ENCODE assay signal across 1 cellular context in the genomic region with DNA sequence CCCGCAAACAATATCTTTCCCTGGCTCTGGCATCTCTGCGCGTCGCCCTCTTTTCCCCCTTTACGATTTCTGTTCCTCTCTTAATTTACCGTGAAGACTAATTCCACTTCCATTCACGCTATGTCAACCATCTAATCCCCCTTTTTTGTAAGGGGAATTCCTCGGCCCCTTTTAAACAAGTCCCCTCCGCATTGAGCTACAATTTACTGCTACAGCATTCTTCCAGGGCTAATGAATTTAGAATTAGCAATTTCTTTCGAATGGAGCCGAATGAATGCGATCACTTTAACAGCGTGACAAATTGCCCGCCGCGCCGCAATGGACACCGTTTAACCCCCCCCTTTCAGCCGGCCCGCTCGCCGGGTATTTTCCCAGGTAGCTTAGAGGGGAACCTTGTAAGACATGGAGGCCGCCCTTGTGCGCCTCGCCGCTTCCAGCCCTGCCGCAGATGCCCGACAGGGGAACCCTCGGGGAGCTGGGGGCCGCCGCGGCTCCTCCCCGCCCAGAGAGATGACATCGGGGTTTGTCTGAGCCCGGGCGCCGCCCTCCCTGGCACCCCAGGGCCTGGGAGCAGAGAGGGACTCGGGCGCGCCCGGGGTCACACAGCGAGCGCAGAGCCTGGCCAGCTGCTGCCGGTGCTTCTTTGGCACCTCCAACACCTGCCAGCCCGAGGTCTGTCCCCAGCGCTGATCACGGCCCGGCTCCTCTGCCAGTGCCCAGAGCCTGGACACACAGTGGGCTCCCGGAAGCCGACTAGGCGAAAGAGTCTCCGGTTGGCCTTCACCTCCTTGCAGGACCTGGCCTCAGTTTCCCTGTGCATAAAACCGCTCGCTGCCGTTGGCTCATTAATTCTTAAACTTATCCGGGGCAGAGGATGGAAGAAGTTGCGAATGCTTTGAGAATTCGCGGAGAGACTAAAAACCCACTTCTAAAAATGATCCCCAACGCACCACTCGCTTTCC.
TF ChIP-seq lines count a peak whose summit lies in the region.

No MANE protein-coding gene starts in this region.

TF ChIP-seq in HepG2, 621 proteins besides CTCF, POLR2A, EP300 and RAD21:
- TF ChIP-seq, protein P1, sequence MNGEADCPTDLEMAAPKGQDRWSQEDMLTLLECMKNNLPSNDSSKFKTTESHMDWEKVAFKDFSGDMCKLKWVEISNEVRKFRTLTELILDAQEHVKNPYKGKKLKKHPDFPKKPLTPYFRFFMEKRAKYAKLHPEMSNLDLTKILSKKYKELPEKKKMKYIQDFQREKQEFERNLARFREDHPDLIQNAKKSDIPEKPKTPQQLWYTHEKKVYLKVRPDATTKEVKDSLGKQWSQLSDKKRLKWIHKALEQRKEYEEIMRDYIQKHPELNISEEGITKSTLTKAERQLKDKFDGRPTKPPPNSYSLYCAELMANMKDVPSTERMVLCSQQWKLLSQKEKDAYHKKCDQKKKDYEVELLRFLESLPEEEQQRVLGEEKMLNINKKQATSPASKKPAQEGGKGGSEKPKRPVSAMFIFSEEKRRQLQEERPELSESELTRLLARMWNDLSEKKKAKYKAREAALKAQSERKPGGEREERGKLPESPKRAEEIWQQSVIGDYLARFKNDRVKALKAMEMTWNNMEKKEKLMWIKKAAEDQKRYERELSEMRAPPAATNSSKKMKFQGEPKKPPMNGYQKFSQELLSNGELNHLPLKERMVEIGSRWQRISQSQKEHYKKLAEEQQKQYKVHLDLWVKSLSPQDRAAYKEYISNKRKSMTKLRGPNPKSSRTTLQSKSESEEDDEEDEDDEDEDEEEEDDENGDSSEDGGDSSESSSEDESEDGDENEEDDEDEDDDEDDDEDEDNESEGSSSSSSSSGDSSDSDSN (CRISPR knock-in tag; IDR thresholded peaks at IDR 0.05), result no peak
- TF ChIP-seq EZH2 (conservative IDR thresholded peaks at IDR 0.05; ENCODE audit: low read depth, low read length), result peak; percentile 93; the same call in 1 of the 2 replicates
- no peak for TF ChIP-seq ASH2L (IDR thresholded peaks at IDR 0.05; ENCODE audit: insufficient read length, low read depth, low read length)
- no peak for TF ChIP-seq FOXA3 (CRISPR knock-in tag; IDR thresholded peaks at IDR 0.05)
- TF ChIP-seq NFIB (CRISPR knock-in tag; IDR thresholded peaks at IDR 0.05; ENCODE audit: borderline replicate concordance), result no peak
- TF ChIP-seq ZNF768 (CRISPR knock-in tag; IDR thresholded peaks at IDR 0.05), result 0 out of 2 replicates have a peak, but pooled peaks have one; percentile 61
- no peak for TF ChIP-seq ZSCAN12 (CRISPR knock-in tag; IDR thresholded peaks at IDR 0.05)
